24 cellular contexts compared by ENCODE assay signal in the genomic region with DNA sequence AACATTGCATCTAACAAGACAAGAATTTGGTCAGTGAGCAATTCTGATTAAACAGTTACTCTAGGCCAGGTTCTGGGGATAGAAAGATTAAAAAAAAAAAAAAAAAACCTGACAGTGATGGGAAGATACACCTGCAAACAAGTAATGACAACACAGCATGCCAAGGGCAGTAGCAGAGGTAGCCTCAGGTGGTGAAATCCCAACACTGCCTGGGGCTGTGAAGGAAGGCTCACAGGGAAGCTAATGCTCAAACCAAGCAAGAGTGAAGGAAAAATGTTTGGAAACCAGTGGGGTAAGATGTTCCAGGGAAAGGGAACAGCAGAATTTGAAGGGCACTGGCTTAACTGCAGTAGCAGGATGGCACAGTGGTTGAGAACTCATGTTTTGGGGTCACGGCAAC. TPM values are rescaled to one million over a fixed set of nuclear protein-coding genes. Genes with fewer than 3 reads are reported as not detected.
"Had no signal": no experiment of that assay in that cellular context is flagged by ENCODE, and none has a peak within 500 bp of the region (broad histone marks: within the 10 kb centered on the region; RNA-seq: fewer than 3 reads in every experiment).

No MANE protein-coding gene starts in this region.

- H3K4me3 ChIP-seq: stomach, suprapubic skin, testis, thoracic aorta, thyroid gland, tibial artery, tibial nerve, transverse colon, upper lobe of left lung, upper lobe of right lung, uterus, vagina had no signal

- H3K27ac ChIP-seq: stomach, suprapubic skin, testis, thoracic aorta, thyroid gland, tibial artery, tibial nerve, transverse colon, upper lobe of left lung, upper lobe of right lung, uterus, vagina had no signal

- H3K4me1 ChIP-seq: stomach, testis, thyroid gland, tibial artery, tibial nerve, transverse colon, upper lobe of left lung, upper lobe of right lung, uterus had no signal

- H3K27me3 ChIP-seq: suprapubic skin, testis, thyroid gland, tibial nerve, transverse colon, upper lobe of left lung, upper lobe of right lung, uterus, vagina had no signal

- DNase-seq: stimulated activated CD4-positive, alpha-beta T cell treated with anti-CD3 and anti-CD28 coated beads, Interleukin-2, amount 100 ng/mL, for 48 hours; stimulated activated CD4-positive, alpha-beta T cell treated with anti-CD3 and anti-CD28 coated beads, Interleukin-4, amount 100 ng/mL, for 1 hour; stimulated activated CD4-positive, alpha-beta T cell treated with anti-CD3 and anti-CD28 coated beads, Interleukin-4, amount 100 ng/mL, for 24 hours; stimulated activated CD4-positive, alpha-beta T cell treated with anti-CD3 and anti-CD28 coated beads, Interleukin-4, amount 100 ng/mL, for 4 hours; stimulated activated CD8-positive, alpha-beta memory T cell treated with anti-CD3 and anti-CD28 coated beads, Interleukin-4, amount 100 ng/mL, for 48 hours; stimulated activated naive B cell treated with anti-CD40 and anti-IgM and Interleukin-4, amounts not matched to agents 10 μg/mL and 1 μg/mL and 100 μg/mL, for 72 hours; stimulated activated naive CD4-positive, alpha-beta T cell; stimulated activated naive CD4-positive, alpha-beta T cell treated with Interleukin-2 at 50 U/mL for 16 hours; stimulated activated naive CD8-positive, alpha-beta T cell treated with anti-CD3 and anti-CD28 coated beads, Interleukin-15, amount 100 ng/mL, for 72 hours; stimulated activated naive CD8-positive, alpha-beta T cell treated with anti-CD3 and anti-CD28 coated beads, Interleukin-15, Interleukin-2, amounts not matched to agents 100 U/mL and 50 U/mL, for 24 hours; stomach; substantia nigra; testis; thyroid gland; tibial artery; transverse colon; upper lobe of left lung; upper lobe of right lung; uterus had no signal

- H3K36me3 ChIP-seq: stomach, suprapubic skin, thoracic aorta, thyroid gland, tibial artery, tibial nerve, transverse colon, upper lobe of left lung, upper lobe of right lung, uterus, vagina had no signal

- H3K9me3 ChIP-seq: stomach, suprapubic skin, testis, thoracic aorta, thyroid gland, tibial artery, tibial nerve, transverse colon, upper lobe of left lung, upper lobe of right lung, uterus, vagina had no signal

RNA-seq across cellular contexts. Expression of a gene that starts 8.9 kb away (rescaled TPM):
- polyA plus RNA-seq: stomach, urinary bladder had no signal
